ENCODE assay signal across 9 cellular contexts in the genomic region with DNA sequence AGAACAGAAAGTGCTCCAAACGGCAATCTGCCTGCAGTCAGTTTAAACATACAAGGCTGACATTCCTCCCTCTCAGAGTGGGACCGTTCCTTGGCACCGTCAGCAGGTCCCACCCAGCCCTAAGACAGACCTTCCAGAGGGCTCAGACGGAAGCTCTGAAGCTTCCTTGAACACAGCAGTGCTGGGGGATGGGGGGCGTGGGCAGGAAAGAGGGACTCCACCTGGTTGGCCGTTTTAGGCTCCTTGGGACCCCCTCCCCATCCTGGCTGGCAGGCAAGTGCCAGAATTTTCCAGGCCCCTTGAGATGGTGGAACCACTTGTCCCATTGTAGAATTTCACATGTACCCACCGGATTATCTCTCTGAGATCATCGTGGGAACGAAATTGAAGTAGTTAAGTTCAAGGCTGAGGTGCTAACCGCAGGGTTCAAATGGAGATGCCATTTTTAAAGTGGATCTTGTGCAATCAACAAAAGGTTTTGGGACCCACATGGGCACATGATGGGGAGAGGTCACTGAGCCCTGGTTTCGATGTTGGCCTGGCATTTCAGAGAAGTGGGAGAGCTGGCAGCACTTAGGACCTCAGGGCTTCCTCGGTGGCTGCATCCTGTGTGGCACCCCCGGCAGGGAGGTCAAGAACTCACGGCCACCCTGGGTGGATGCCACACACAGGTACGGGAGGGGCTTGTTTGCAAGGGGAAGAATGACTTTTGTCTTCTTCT.
DNase-seq lines count a peak whose midpoint lies in the region; ATAC-seq lines count a peak whose summit lies in the region.
"Had no signal": no experiment of that assay in that cellular context is flagged by ENCODE, and none has a peak within 500 bp of the region (broad histone marks: within the 10 kb centered on the region; RNA-seq: fewer than 3 reads in every experiment).

No MANE protein-coding gene starts in this region.

- H3K36me3 Mint-ChIP-seq in dendritic cell treated with granulocyte-macrophage colony-stimulating factor and Interleukin-4, amounts not matched to agents 40 ng/mL and 50 ng/mL, for 4 days (ENCODE audit: low read depth), result peaks cover 38% of the 10 kb centered on the region

- H3K27ac Mint-ChIP-seq in dendritic cell treated with granulocyte-macrophage colony-stimulating factor and Interleukin-4, amounts not matched to agents 40 ng/mL and 50 ng/mL, for 4 days, result peak overlapping the region; percentile 82
- H3K27ac Mint-ChIP-seq in stimulated activated naive CD8-positive, alpha-beta T cell treated with anti-CD3 and anti-CD28 coated beads, Interleukin-15, amount 100 ng/mL, for 72 hours, result peak overlapping the region; percentile 8 to 50

- DNase-seq in activated T-cell treated with anti-CD3 and anti-CD28 coated beads, Interleukin-2, amount 50 U/mL, for 1 hour, result peak; percentile 43
- DNase-seq in activated T-cell treated with anti-CD3 and anti-CD28 coated beads, Interleukin-2, amount 50 U/mL, for 48 hours, result no peak
- DNase-seq in MV-4-11 (lab: John Stamatoyannopoulos, UW), result peak; percentile 89
- peak in 1 of 2 donors; percentile 35 for DNase-seq in stimulated activated naive CD8-positive, alpha-beta T cell treated with anti-CD3 and anti-CD28 coated beads, Interleukin-15, amount 100 ng/mL, for 72 hours
- DNase-seq in DMS 273 treated with DMSO at 0.1 percent for 48 hours (lab: John Stamatoyannopoulos, UW), result no peak
- DNase-seq: NCI-H1436 had no signal

- peaks cover 66% of the 10 kb centered on the region for H3K4me1 Mint-ChIP-seq in dendritic cell treated with granulocyte-macrophage colony-stimulating factor and Interleukin-4, amounts not matched to agents 40 ng/mL and 50 ng/mL, for 4 days (ENCODE audit: low read depth)
- no peaks in the 10 kb centered on the region for H3K4me1 Mint-ChIP-seq in stimulated activated naive CD8-positive, alpha-beta T cell treated with anti-CD3 and anti-CD28 coated beads, Interleukin-15, amount 100 ng/mL, for 72 hours

- H3K9me3 Mint-ChIP-seq in dendritic cell treated with granulocyte-macrophage colony-stimulating factor and Interleukin-4, amounts not matched to agents 40 ng/mL and 50 ng/mL, for 4 days, result no peaks in the 10 kb centered on the region
- H3K9me3 Mint-ChIP-seq in stimulated activated naive CD8-positive, alpha-beta T cell treated with anti-CD3 and anti-CD28 coated beads, Interleukin-15, amount 100 ng/mL, for 72 hours, result no peaks in the 10 kb centered on the region

- peak; percentile 1 for ATAC-seq in stimulated activated naive CD8-positive, alpha-beta T cell treated with anti-CD3 and anti-CD28 coated beads, Interleukin-15, amount 100 ng/mL, for 72 hours
- ATAC-seq in GM19328 (IDR thresholded peaks at IDR 0.05; ENCODE audit: unreplicated experiment) (no peak), GM21381 (IDR thresholded peaks at IDR 0.05; ENCODE audit: unreplicated experiment) (no peak)

- H3K27me3 Mint-ChIP-seq in dendritic cell treated with granulocyte-macrophage colony-stimulating factor and Interleukin-4, amounts not matched to agents 40 ng/mL and 50 ng/mL, for 4 days, result peaks cover 10% of the 10 kb centered on the region
- peaks cover 12% of the 10 kb centered on the region for H3K27me3 Mint-ChIP-seq in stimulated activated naive CD8-positive, alpha-beta T cell treated with anti-CD3 and anti-CD28 coated beads, Interleukin-15, amount 100 ng/mL, for 72 hours

- intact Hi-C loops in dendritic cell treated with granulocyte-macrophage colony-stimulating factor and Interleukin-4, amounts not matched to agents 40 ng/mL and 50 ng/mL, for 4 days (cut with micrococcal nuclease), result no loop called here

- peak overlapping the region; percentile 47 for H3K4me3 Mint-ChIP-seq in dendritic cell treated with granulocyte-macrophage colony-stimulating factor and Interleukin-4, amounts not matched to agents 40 ng/mL and 50 ng/mL, for 4 days
- peak overlapping the region in 1 of 2 donors; percentile 67 for H3K4me3 Mint-ChIP-seq in stimulated activated naive CD8-positive, alpha-beta T cell treated with anti-CD3 and anti-CD28 coated beads, Interleukin-15, amount 100 ng/mL, for 72 hours

Comparison
In these comparisons a context has a peak if more than half of its experiments do, and no peak if none do; other contexts are left out.
1. DNase-seq: peak in activated T-cell treated with anti-CD3 and anti-CD28 coated beads, Interleukin-2, amount 50 U/mL, for 1 hour (single experiment) and MV-4-11 (single experiment); none in activated T-cell treated with anti-CD3 and anti-CD28 coated beads, Interleukin-2, amount 50 U/mL, for 48 hours (0 of 2) and DMS 273 treated with DMSO at 0.1 percent for 48 hours (single experiment).